Comparison of ENCODE assay signal across 11 cellular contexts in the genomic region with DNA sequence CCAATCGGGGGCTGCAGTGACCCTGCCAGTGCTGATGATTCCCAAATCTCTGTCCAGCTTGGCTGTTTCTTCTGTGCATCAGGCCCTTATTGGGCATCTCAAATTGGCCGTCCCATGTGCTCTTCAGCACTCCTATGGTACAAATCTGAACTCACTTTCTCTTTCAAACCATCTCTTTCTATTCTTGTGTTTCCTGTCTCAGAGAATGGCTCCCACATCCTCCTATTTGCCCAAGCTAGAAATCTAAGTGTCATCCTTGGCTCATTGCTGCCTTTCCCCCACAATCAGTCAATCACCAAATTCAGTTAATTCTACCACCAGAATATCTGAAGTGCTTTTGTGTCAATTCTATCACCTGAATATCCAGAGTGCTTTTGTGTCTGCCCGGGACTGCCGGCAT.
DNase-seq lines count a peak whose midpoint lies in the region; ATAC-seq and TF ChIP-seq lines count a peak whose summit lies in the region.
"Had no signal": no experiment of that assay in that cellular context is flagged by ENCODE, and none has a peak within 500 bp of the region (broad histone marks: within the 10 kb centered on the region; RNA-seq: fewer than 3 reads in every experiment).

No MANE protein-coding gene starts in this region.

- DNase-seq in GM10266 (ENCODE audit: extremely low spot score) (peak; percentile 43), GM19238 (ENCODE audit: insufficient read length, low spot score) (peak; percentile 10), DMS79 (lab: John Stamatoyannopoulos, UW) (no peak), NCI-H1436 (lab: John Stamatoyannopoulos, UW) (no peak)
- no peak for DNase-seq in naive thymus-derived CD4-positive, alpha-beta T cell
- DNase-seq: nephron progenitor cell, sigmoid colon, SK-N-SH had no signal

- H3K36me3 ChIP-seq in naive thymus-derived CD4-positive, alpha-beta T cell (ENCODE audit: control insufficient read depth in 2 of 3, insufficient read depth in 3 of 3, low read length in 3 of 3): no peaks in the 10 kb centered on the region
- H3K36me3 ChIP-seq: sigmoid colon had no signal

- intact Hi-C loops in naive thymus-derived CD4-positive, alpha-beta T cell (cut with micrococcal nuclease): no loop called here

- peaks cover 12% of the 10 kb centered on the region in 2 donors for H3K4me1 ChIP-seq in naive thymus-derived CD4-positive, alpha-beta T cell (ENCODE audit: control insufficient read depth in 2 of 2, insufficient read depth in 2 of 2, low read length in 2 of 2)

- H3K27ac Mint-ChIP-seq in naive thymus-derived CD4-positive, alpha-beta T cell: peak overlapping the region in 8 of 9 donors; percentile 9 to 82 (median 49)
- H3K27ac Mint-ChIP-seq: nephron progenitor cell had no signal

- POLR2A ChIA-PET in naive thymus-derived CD4-positive, alpha-beta T cell (lab: Charles Lee): interaction anchor here (0.6 to 1.2 kb wide), 3 partner anchors 8 to 72 kb away, joined by 3 to 4 read pairs (median 3); no protein-coding TSS in a partner anchor

- peaks cover 32 to 52% (median 41%) of the 10 kb centered on the region in 7 donors for H3K4me1 Mint-ChIP-seq in naive thymus-derived CD4-positive, alpha-beta T cell

- peak overlapping the region in 9 of 10 donors; percentile 12 to 82 (median 48) for H3K4me3 Mint-ChIP-seq in naive thymus-derived CD4-positive, alpha-beta T cell
- H3K4me3 Mint-ChIP-seq: nephron progenitor cell had no signal

- no peaks in the 10 kb centered on the region for H3K9me3 ChIP-seq in naive thymus-derived CD4-positive, alpha-beta T cell (ENCODE audit: control insufficient read depth in 2 of 3, low read length in 3 of 3)
- H3K9me3 ChIP-seq: sigmoid colon had no signal

- peaks cover 0 to 5% (median 0%) of the 10 kb centered on the region in 5 donors for H3K36me3 Mint-ChIP-seq in naive thymus-derived CD4-positive, alpha-beta T cell

- TF ChIP-seq CTCF in GM10266 (IDR thresholded peaks at IDR 0.05; ENCODE audit: control insufficient read depth, insufficient read depth, low read depth, missing control alignments): no peak

- no peak overlapping the region for H3K4me3 ChIP-seq in naive thymus-derived CD4-positive, alpha-beta T cell (ENCODE audit: low read length)
- H3K4me3 ChIP-seq: sigmoid colon had no signal

- peaks cover 0 to 6% (median 0%) of the 10 kb centered on the region in 11 donors for H3K9me3 Mint-ChIP-seq in naive thymus-derived CD4-positive, alpha-beta T cell

- H3K27me3 ChIP-seq in naive thymus-derived CD4-positive, alpha-beta T cell (ENCODE audit: control insufficient read depth in 2 of 2, insufficient read depth in 2 of 2, low read length in 2 of 2): no peaks in the 10 kb centered on the region
- H3K27me3 ChIP-seq: sigmoid colon had no signal

- CTCF ChIA-PET in naive thymus-derived CD4-positive, alpha-beta T cell (lab: Charles Lee): interaction anchor here (1.0 to 1.8 kb wide), 2 partner anchors 149 to 294 kb away, joined by 4 read pairs; no protein-coding TSS in a partner anchor

- H3K27ac ChIP-seq in naive thymus-derived CD4-positive, alpha-beta T cell (ENCODE audit: low read depth, low read length): no peak overlapping the region
- H3K27ac ChIP-seq: sigmoid colon had no signal

- peaks cover 0 to 26% (median 3%) of the 10 kb centered on the region in 5 donors for H3K27me3 Mint-ChIP-seq in naive thymus-derived CD4-positive, alpha-beta T cell

- peak; percentile 42 for ATAC-seq in HG03378 (IDR thresholded peaks at IDR 0.05; ENCODE audit: unreplicated experiment)
- ATAC-seq in naive thymus-derived CD4-positive, alpha-beta T cell: no peak
- ATAC-seq in SK-N-SH treated with all-trans-retinoic acid at 6 μM for 48 hours: no peak
- ATAC-seq: activated CD4-positive, CD25-positive, alpha-beta regulatory T cell treated with anti-CD3 and anti-CD28 coated beads, Interleukin-2, amount 50 U/mL, for 24 hours had no signal

TF ChIP-seq in SK-N-SH treated with all-trans-retinoic acid at 6 μM for 48 hours, 23 proteins besides CTCF, POLR2A, EP300 and RAD21:
- TF ChIP-seq ZFP3 (CRISPR knock-in tag; IDR thresholded peaks at IDR 0.05) (no peak), ZNF565 (CRISPR knock-in tag; conservative IDR thresholded peaks at IDR 0.05; ENCODE audit: low read depth) (no peak)

Comparison
In these comparisons a context has a peak if more than half of its experiments do, and no peak if none do; other contexts are left out.
1. DNase-seq: peak in GM10266 (single experiment) and GM19238 (single experiment); none in naive thymus-derived CD4-positive, alpha-beta T cell (0 of 9), DMS79 (single experiment) and NCI-H1436 (single experiment).